ENCODE assay signal across 9 cellular contexts in the genomic region with DNA sequence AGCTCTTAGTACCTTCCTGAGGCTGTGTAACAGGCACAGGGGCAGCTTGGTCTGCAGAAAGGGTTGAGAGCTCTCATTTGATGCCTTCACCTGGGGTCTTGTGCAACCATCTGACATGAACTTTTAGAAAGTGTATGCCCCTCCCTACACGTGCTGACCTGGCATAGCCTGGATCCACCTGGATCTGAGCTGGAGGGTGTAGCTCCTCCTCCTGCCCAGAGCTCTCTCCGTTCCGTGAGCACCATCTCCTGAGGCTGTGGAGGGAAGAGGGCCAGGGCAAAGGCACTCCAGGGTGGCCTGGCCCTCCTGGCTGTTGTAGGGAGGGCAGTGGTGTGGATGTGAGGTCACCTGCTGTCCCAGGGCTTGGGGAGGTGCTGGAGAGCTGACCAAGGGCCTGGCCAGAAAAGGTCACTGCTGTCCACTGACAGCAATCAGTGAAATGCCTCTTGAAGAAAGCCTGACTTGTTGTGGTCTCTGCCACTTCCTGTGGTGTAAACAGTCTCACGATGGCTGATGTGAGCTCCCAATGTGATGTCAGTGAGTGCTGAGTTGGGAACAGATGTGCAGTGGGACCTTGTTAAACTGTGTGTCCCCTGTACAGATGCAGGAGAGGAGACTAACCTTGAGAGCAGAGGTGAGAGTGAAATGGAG. TPM values are rescaled to one million over a fixed set of nuclear protein-coding genes. Genes with fewer than 3 reads are reported as not detected.
DNase-seq lines count a peak whose midpoint lies in the region; ATAC-seq, FAIRE-seq and TF ChIP-seq lines count a peak whose summit lies in the region.
"Had no signal": no experiment of that assay in that cellular context is flagged by ENCODE, and none has a peak within 500 bp of the region (broad histone marks: within the 10 kb centered on the region; RNA-seq: fewer than 3 reads in every experiment).

No MANE protein-coding gene starts in this region.

- in situ Hi-C loops in transverse colon (cut with MboI; ENCODE audit: low pct_ligation_motif_present in 1 of 4, low pct_unique_long_range_greater_than_20kb in 1 of 4, low sequenced_read_pairs in 3 of 4), result no loop called here

- no peak for TF ChIP-seq CTCF in transverse colon (IDR thresholded peaks at IDR 0.05)

- WGBS in transverse colon (ENCODE audit: low coverage in 1 of 2), 2 donors, result 55% methylated on average over 4 of the region's 4 CpGs; no CpG with 5 or more reads in 1 of the 2 donors

- H3K9me3 ChIP-seq in BLaER1 treated with 17β-estradiol and CSF1 and Interleukin-3, amounts not matched to agents 10 nM and 100 nM (replicated peaks in 1 of 11), result 0 out of 22 replicates have a peak, but pooled peaks cover 0 to 4% (median 0%) of the 10 kb centered on the region in 11 experiments
- H3K9me3 ChIP-seq in transverse colon, result no peaks in the 10 kb centered on the region

- peak overlapping the region; percentile 85 to 98 (median 93) for H3K4me2 ChIP-seq in BLaER1 treated with 17β-estradiol and CSF1 and Interleukin-3, amounts not matched to agents 10 nM and 100 nM

- peak overlapping the region in 9 of 11 experiments; percentile 28 to 78 (median 58); a peak in 15 of 22 replicates for H3K9ac ChIP-seq in BLaER1 treated with 17β-estradiol and CSF1 and Interleukin-3, amounts not matched to agents 10 nM and 100 nM
- H3K9ac ChIP-seq: parathyroid adenoma had no signal

- H3K27ac Mint-ChIP-seq in IgD-negative memory B cell, result peak overlapping the region; percentile 98
- H3K27ac Mint-ChIP-seq in activated naive CD4-positive, alpha-beta T cell treated with anti-CD3 and anti-CD28 coated beads, Interleukin-2, amount 50 U/mL, for 72 hours, result peak overlapping the region in 1 of 2 donors; percentile 23

- intact Hi-C loops in transverse colon (cut with DNase I; ENCODE audit: low total_unique reads), result no loop called here

- H3K27me3 Mint-ChIP-seq in IgD-negative memory B cell, result no peaks in the 10 kb centered on the region

- no peak for FAIRE-seq in H54 (lab: Jason Lieb, UNC)

- peak overlapping the region; percentile 87 to 96 (median 93) for H3K4me3 Mint-ChIP-seq in IgD-negative memory B cell

- TF ChIP-seq EP300 in transverse colon (IDR thresholded peaks at IDR 0.05; ENCODE audit: low read depth), result no peak

- peaks cover 71 to 100% (median 96%) of the 10 kb centered on the region in 10 experiments for H3K4me1 ChIP-seq in BLaER1 treated with 17β-estradiol and CSF1 and Interleukin-3, amounts not matched to agents 10 nM and 100 nM
- H3K4me1 ChIP-seq in transverse colon, result peaks cover 0 to 13% (median 6%) of the 10 kb centered on the region in 4 donors

- peak; percentile 32 for ATAC-seq in GM18861 (IDR thresholded peaks at IDR 0.05; ENCODE audit: unreplicated experiment)
- peak; percentile 44 to 45 for ATAC-seq in activated naive CD4-positive, alpha-beta T cell treated with anti-CD3 and anti-CD28 coated beads, Interleukin-2, amount 50 U/mL, for 72 hours

- TF ChIP-seq POLR2A in H54 (IDR thresholded peaks at IDR 0.05; ENCODE audit: low read depth, low read length) (no peak), transverse colon (IDR thresholded peaks at IDR 0.05) (no peak)

- peaks cover 0 to 40% (median 0%) of the 10 kb centered on the region in 11 experiments; a peak in 7 of 22 replicates for H3K27me3 ChIP-seq in BLaER1 treated with 17β-estradiol and CSF1 and Interleukin-3, amounts not matched to agents 10 nM and 100 nM
- no peaks in the 10 kb centered on the region for H3K27me3 ChIP-seq in transverse colon

- H3K4me1 Mint-ChIP-seq in IgD-negative memory B cell, result peaks cover 25 to 44% (median 30%) of the 10 kb centered on the region in 3 donors

- no peaks in the 10 kb centered on the region for H3K36me3 ChIP-seq in BLaER1 treated with 17β-estradiol and CSF1 and Interleukin-3, amounts not matched to agents 10 nM and 100 nM
- no peaks in the 10 kb centered on the region for H3K36me3 ChIP-seq in transverse colon

- H3K4me3 ChIP-seq in BLaER1 treated with 17β-estradiol and CSF1 and Interleukin-3, amounts not matched to agents 10 nM and 100 nM, result peak overlapping the region in 7 of 10 experiments; percentile 5 to 51 (median 29); a peak in 7 of 20 replicates
- no peak overlapping the region for H3K4me3 ChIP-seq in transverse colon

- no peak for DNase-seq in activated naive CD4-positive, alpha-beta T cell treated with anti-CD3 and anti-CD28 coated beads, Interleukin-2, amount 50 U/mL, for 72 hours (ENCODE audit: low spot score in 2 of 2)
- DNase-seq in H54 (ENCODE audit: insufficient read length, low spot score) (no peak), cerebellum (ENCODE audit: low spot score) (no peak), transverse colon (no peak), OCI-M2 (lab: John Stamatoyannopoulos, UW; ENCODE audit: unreplicated experiment) (no peak)

- H3K27ac ChIP-seq in BLaER1 treated with 17β-estradiol and CSF1 and Interleukin-3, amounts not matched to agents 10 nM and 100 nM, result peak overlapping the region; percentile 31 to 83 (median 70); a peak in 20 of 22 replicates
- no peak overlapping the region for H3K27ac ChIP-seq in transverse colon
- H3K27ac ChIP-seq: parathyroid adenoma had no signal

- no peaks in the 10 kb centered on the region for H3K9me3 Mint-ChIP-seq in IgD-negative memory B cell
- no peaks in the 10 kb centered on the region for H3K9me3 Mint-ChIP-seq in activated naive CD4-positive, alpha-beta T cell treated with anti-CD3 and anti-CD28 coated beads, Interleukin-2, amount 50 U/mL, for 72 hours

- H3K36me3 Mint-ChIP-seq in IgD-negative memory B cell, result no peaks in the 10 kb centered on the region
- peaks cover 0 to 7% of the 10 kb centered on the region in 2 donors for H3K36me3 Mint-ChIP-seq in activated naive CD4-positive, alpha-beta T cell treated with anti-CD3 and anti-CD28 coated beads, Interleukin-2, amount 50 U/mL, for 72 hours

- H4K20me1 ChIP-seq in BLaER1 treated with 17β-estradiol and CSF1 and Interleukin-3, amounts not matched to agents 10 nM and 100 nM, result peaks cover 0 to 56% (median 0%) of the 10 kb centered on the region in 11 experiments; a peak in 4 of 22 replicates

RNA-seq across cellular contexts. Expression of gene AMZ1, which starts 23.0 kb away (rescaled TPM):
- 1.9 TPM for polyA plus RNA-seq in IgD-negative memory B cell
- under 1 TPM; 0.06 to 0.14 TPM for total RNA-seq in activated naive CD4-positive, alpha-beta T cell treated with anti-CD3 and anti-CD28 coated beads, Interleukin-2, amount 50 U/mL, for 72 hours
- total RNA-seq in cerebellum (2.4 TPM), transverse colon (under 1 TPM in 1 of 4 donors, not detected in 3; 0.64 TPM)

Comparison
In these comparisons a context has a peak if more than half of its experiments do, and no peak if none do; other contexts are left out.
1. H3K27ac ChIP-seq: peak in BLaER1 treated with 17β-estradiol and CSF1 and Interleukin-3, amounts not matched to agents 10 nM and 100 nM (11 of 11); none in transverse colon (0 of 4).
2. H3K4me3 ChIP-seq: peak in BLaER1 treated with 17β-estradiol and CSF1 and Interleukin-3, amounts not matched to agents 10 nM and 100 nM (7 of 10); none in transverse colon (0 of 4).